8 cellular contexts compared by ENCODE assay signal in the genomic region with DNA sequence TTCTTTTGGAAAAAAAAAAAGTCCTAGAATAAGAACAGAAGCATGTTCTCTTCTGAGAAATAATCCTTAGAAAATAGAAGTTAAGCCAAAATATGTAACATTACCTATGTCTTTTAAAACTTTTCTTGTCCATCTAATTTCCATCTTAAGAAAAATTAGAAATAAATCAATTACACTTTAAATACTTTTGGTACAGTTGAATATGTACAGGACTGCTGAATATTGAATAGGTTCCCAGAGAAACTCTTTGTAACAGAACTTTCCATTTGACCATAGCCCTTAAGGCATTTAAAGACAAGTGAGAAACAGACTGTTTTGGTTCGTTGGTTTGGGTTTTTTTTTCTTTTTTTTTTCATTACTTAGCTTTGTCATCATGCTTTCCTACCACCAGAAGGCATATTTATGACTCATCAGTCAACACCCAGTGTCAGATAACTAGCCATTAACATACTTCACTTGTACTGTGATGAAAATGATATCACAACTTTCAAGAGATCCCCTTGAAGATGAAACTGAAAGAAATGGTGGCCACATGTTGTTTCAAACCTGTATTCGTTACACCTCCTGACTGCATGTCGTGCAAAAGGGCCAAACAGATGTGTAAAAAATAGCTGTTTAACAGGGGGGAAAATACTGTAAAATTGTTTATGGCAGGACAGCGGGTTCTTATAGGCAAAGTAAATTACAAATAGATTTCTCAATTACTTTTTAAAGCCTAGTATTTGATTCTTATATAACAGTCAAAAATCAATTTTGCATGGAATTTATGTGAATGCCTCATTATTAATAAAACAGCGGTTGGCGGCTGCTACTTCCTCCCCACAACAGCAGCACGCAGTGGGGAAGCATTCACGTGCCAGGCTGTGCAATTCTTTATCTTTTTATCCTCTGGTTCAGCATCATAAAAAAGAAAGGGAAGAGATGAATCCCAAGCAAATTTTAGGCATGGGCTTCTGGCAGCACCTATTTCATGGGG.
A peak's percentile ranks its signal among the peaks of the same experiment; 100 is the strongest.
DNase-seq lines count a peak whose midpoint lies in the region; ATAC-seq and TF ChIP-seq lines count a peak whose summit lies in the region.

No MANE protein-coding gene starts in this region.

- POLR2A ChIA-PET in activated CD8-positive, alpha-beta T cell treated with anti-CD3 and anti-CD28 coated beads for 36 hours (lab: Charles Lee), result interaction anchor here (0.5 to 1.2 kb wide), 6 partner anchors 9 to 604 kb away, joined by 3 to 4 read pairs (median 3); no protein-coding TSS in a partner anchor
- POLR2A ChIA-PET in naive thymus-derived CD8-positive, alpha-beta T cell (lab: Charles Lee), result no interaction called here

- CTCF ChIA-PET in activated CD8-positive, alpha-beta T cell treated with anti-CD3 and anti-CD28 coated beads for 36 hours (lab: Charles Lee), result interaction anchor here (0.8 to 1.2 kb wide), 2 partner anchors 217 to 278 kb away, joined by 3 read pairs; no protein-coding TSS in a partner anchor

- intact Hi-C loops in activated CD8-positive, alpha-beta T cell treated with anti-CD3 and anti-CD28 coated beads for 36 hours (cut with micrococcal nuclease), result no loop called here

- no peaks in the 10 kb centered on the region for H3K36me3 ChIP-seq in BE2C

- H3K9me3 Mint-ChIP-seq in activated CD8-positive, alpha-beta T cell treated with anti-CD3 and anti-CD28 coated beads for 36 hours, result no peaks in the 10 kb centered on the region
- peaks cover 0 to 6% (median 0%) of the 10 kb centered on the region in 9 donors for H3K9me3 Mint-ChIP-seq in naive thymus-derived CD8-positive, alpha-beta T cell

- no peaks in the 10 kb centered on the region for H3K27me3 ChIP-seq in BE2C

- TF ChIP-seq CTCF in GM13976 (IDR thresholded peaks at IDR 0.05; ENCODE audit: borderline replicate concordance, control extremely low read depth, extremely low read depth, insufficient read depth, missing control alignments) (no peak), GM20000 (IDR thresholded peaks at IDR 0.05; ENCODE audit: extremely low read depth, missing control alignments) (no peak), BE2C (IDR thresholded peaks at IDR 0.05; ENCODE audit: low read depth, low read length) (no peak)
- TF ChIP-seq CTCF in activated CD8-positive, alpha-beta T cell treated with anti-CD3 and anti-CD28 coated beads for 36 hours (IDR thresholded peaks at IDR 0.05), result no peak

- H3K4me1 Mint-ChIP-seq in activated CD8-positive, alpha-beta T cell treated with anti-CD3 and anti-CD28 coated beads for 36 hours (ENCODE audit: low read depth), result peaks cover 21% of the 10 kb centered on the region
- H3K4me1 Mint-ChIP-seq in naive thymus-derived CD8-positive, alpha-beta T cell, result peaks cover 0 to 19% (median 8%) of the 10 kb centered on the region in 4 donors

- peak; percentile 96 for ATAC-seq in HG03457 (IDR thresholded peaks at IDR 0.05; ENCODE audit: unreplicated experiment)
- ATAC-seq in activated CD8-positive, alpha-beta T cell treated with anti-CD3 and anti-CD28 coated beads for 36 hours, result peak; percentile 95
- ATAC-seq in naive thymus-derived CD8-positive, alpha-beta T cell, result peak; percentile 41 to 49

- H3K27me3 Mint-ChIP-seq in activated CD8-positive, alpha-beta T cell treated with anti-CD3 and anti-CD28 coated beads for 36 hours, result no peaks in the 10 kb centered on the region
- no peaks in the 10 kb centered on the region for H3K27me3 Mint-ChIP-seq in naive thymus-derived CD8-positive, alpha-beta T cell

- no peaks in the 10 kb centered on the region for H3K36me3 Mint-ChIP-seq in activated CD8-positive, alpha-beta T cell treated with anti-CD3 and anti-CD28 coated beads for 36 hours (ENCODE audit: low read depth)
- peaks cover 0 to 5% (median 0%) of the 10 kb centered on the region in 3 donors for H3K36me3 Mint-ChIP-seq in naive thymus-derived CD8-positive, alpha-beta T cell

- no peaks in the 10 kb centered on the region for H3K4me1 ChIP-seq in BE2C

- peak; percentile 76 for DNase-seq in GM13976 (ENCODE audit: low spot score)
- peak; percentile 77 for DNase-seq in GM20000 (ENCODE audit: low spot score)
- peak; percentile 57 for DNase-seq in activated CD8-positive, alpha-beta T cell treated with anti-CD3 and anti-CD28 coated beads for 36 hours
- DNase-seq in naive thymus-derived CD8-positive, alpha-beta T cell, result peak in 3 of 10 donors; percentile 4 to 47 (median 10)
- DNase-seq in BE2C, result no peak
- no peak for DNase-seq in GF-D8 (lab: John Stamatoyannopoulos, UW)
- no peak for DNase-seq in mucosa of gallbladder (ENCODE audit: low spot score)

- H3K27ac Mint-ChIP-seq in activated CD8-positive, alpha-beta T cell treated with anti-CD3 and anti-CD28 coated beads for 36 hours, result peak overlapping the region; percentile 82
- H3K27ac Mint-ChIP-seq in naive thymus-derived CD8-positive, alpha-beta T cell, result peak overlapping the region in 5 of 10 donors; percentile 57 to 79 (median 73)

- no peaks in the 10 kb centered on the region for H3K9me3 ChIP-seq in BE2C

- in situ Hi-C loops in GM13976 (cut with MboI; ENCODE audit: low sequenced_read_pairs, unreplicated experiment), result no loop called here

- H3K4me3 Mint-ChIP-seq in activated CD8-positive, alpha-beta T cell treated with anti-CD3 and anti-CD28 coated beads for 36 hours, result no peak overlapping the region
- H3K4me3 Mint-ChIP-seq in naive thymus-derived CD8-positive, alpha-beta T cell, result peak overlapping the region in 2 of 10 donors; percentile 53 to 62

- no peak overlapping the region for H3K4me3 ChIP-seq in BE2C (ENCODE audit: low read depth, low read length)

Comparison
In these comparisons a context has a peak if more than half of its experiments do, and no peak if none do; other contexts are left out.
1. DNase-seq: peak in GM13976 (single experiment), GM20000 (single experiment) and activated CD8-positive, alpha-beta T cell treated with anti-CD3 and anti-CD28 coated beads for 36 hours (single experiment); none in BE2C (single experiment), GF-D8 (single experiment) and mucosa of gallbladder (single experiment).
2. ATAC-seq: peak in every context shown above with its lines; median percentile 96 in HG03457; 95 in activated CD8-positive, alpha-beta T cell treated with anti-CD3 and anti-CD28 coated beads for 36 hours; 45 in naive thymus-derived CD8-positive, alpha-beta T cell.